24 cellular contexts compared by ENCODE assay signal in genomic region chr3:132981746-132982145, GRCh38. TPM values are rescaled to one million over a fixed set of nuclear protein-coding genes. Genes with fewer than 3 reads are reported as not detected.
DNase-seq lines count a peak whose midpoint lies in the region; ATAC-seq, FAIRE-seq and TF ChIP-seq lines count a peak whose summit lies in the region.
"Had no signal": no experiment of that assay in that cellular context is flagged by ENCODE, and none has a peak within 500 bp of the region (broad histone marks: within the 10 kb centered on the region; RNA-seq: fewer than 3 reads in every experiment).

No MANE protein-coding gene starts in this region.

- H3K27me3 ChIP-seq in GM06990 (replicated peaks; ENCODE audit: control insufficient read depth, insufficient read depth, low read length) (no peaks in the 10 kb centered on the region; the same call in none of the 2 replicates), H9 (ENCODE audit: insufficient read depth, low read length) (no peaks in the 10 kb centered on the region), H1 (replicated peaks in 1 of 4; ENCODE audit: control insufficient read depth in 3 of 4, extremely low read depth in 1 of 4, insufficient read depth in 3 of 4, low read length in 3 of 4) (no peaks in the 10 kb centered on the region), psoas muscle (ENCODE audit: insufficient read depth in 3 of 3, low read length in 2 of 3) (no peaks in the 10 kb centered on the region)
- H3K27me3 ChIP-seq: BLaER1, Peyer's patch had no signal

- no peak for ATAC-seq in psoas muscle
- ATAC-seq in HG02981 (IDR thresholded peaks at IDR 0.05; ENCODE audit: unreplicated experiment), result no peak

- H3K9me3 Mint-ChIP-seq in H9, result no peaks in the 10 kb centered on the region

- POLR2A ChIA-PET in H1 (lab: Charles Lee; ENCODE audit: partially characterized antibody), result no interaction called here

- intact Hi-C loops in psoas muscle (cut with DNase I), result loop anchor here in 1 of 2 donors (10.0 kb wide), 1 partner anchor 117 kb away; no protein-coding TSS in a partner anchor

- no peaks in the 10 kb centered on the region for H3K4me1 ChIP-seq in H9 (ENCODE audit: insufficient read depth, low read length)
- no peaks in the 10 kb centered on the region for H3K4me1 ChIP-seq in H1 (replicated peaks in 1 of 4; ENCODE audit: control insufficient read depth in 3 of 4, insufficient read depth in 4 of 4, low read length in 3 of 4)
- H3K4me1 ChIP-seq in psoas muscle, result peaks cover 28% of the 10 kb centered on the region
- H3K4me1 ChIP-seq: BLaER1, Caco-2, Peyer's patch had no signal

- H3K4me2 ChIP-seq in H9 (ENCODE audit: insufficient read depth, insufficient read length, low read length), result no peak overlapping the region
- no peak overlapping the region for H3K4me2 ChIP-seq in H1 (ENCODE audit: insufficient read depth in 1 of 2, low read depth in 2 of 2, low read length in 2 of 2)
- H3K4me2 ChIP-seq: BLaER1, KMS-11 had no signal

- peak; percentile 50 to 65 for TF ChIP-seq RAD21 in H1 (IDR thresholded peaks at IDR 0.05 in 1 of 2, conservative IDR thresholded peaks at IDR 0.05 in 1 of 2; ENCODE audit: low read depth in 2 of 2, low read length in 2 of 2)

- H4K5ac ChIP-seq in H9 (ENCODE audit: insufficient read length, low read depth, low read length) (no peak overlapping the region), H1 (ENCODE audit: insufficient read length, low read depth, low read length) (no peak overlapping the region)

- no peak overlapping the region for H2BK12ac ChIP-seq in H9 (ENCODE audit: insufficient read length, low read depth, low read length)
- H2BK12ac ChIP-seq in H1 (ENCODE audit: low read depth, low read length), result no peak overlapping the region

- no peak overlapping the region for H3K9ac ChIP-seq in H9 (ENCODE audit: extremely low read depth, insufficient read length, low read length)
- no peak overlapping the region for H3K9ac ChIP-seq in H1 (replicated peaks in 1 of 4; ENCODE audit: extremely low read depth in 1 of 4, low read depth in 3 of 4, low read length in 3 of 4)
- H3K9ac ChIP-seq: BLaER1, KMS-11 had no signal

- H2AK5ac ChIP-seq in H9 (ENCODE audit: insufficient read length, low read length) (no peak overlapping the region), H1 (ENCODE audit: low read depth, low read length) (no peak overlapping the region)

- no peaks in the 10 kb centered on the region for H4K20me1 ChIP-seq in H9 (ENCODE audit: control insufficient read depth, insufficient read depth, insufficient read length)
- H4K20me1 ChIP-seq in H1 (replicated peaks in 1 of 2; ENCODE audit: control insufficient read depth in 1 of 2, insufficient read depth in 2 of 2, low read length in 2 of 2), result no peaks in the 10 kb centered on the region
- H4K20me1 ChIP-seq: BLaER1 had no signal

- H3K23ac ChIP-seq in H9 (ENCODE audit: insufficient read length, low read depth, low read length) (no peak overlapping the region), H1 (ENCODE audit: insufficient read length) (no peak overlapping the region)

- no peak overlapping the region for H2BK20ac ChIP-seq in H9 (ENCODE audit: low read depth, low read length, poor library complexity, severe bottlenecking)
- H2BK20ac ChIP-seq in H1 (ENCODE audit: low read length), result no peak overlapping the region

- H3K4me3 ChIP-seq in GM06990 (replicated peaks; ENCODE audit: low read depth, low read length) (no peak overlapping the region), H1 (ENCODE audit: extremely low read depth in 1 of 4, insufficient read depth in 2 of 4, low read depth in 3 of 4, low read length in 4 of 4) (no peak overlapping the region), psoas muscle (no peak overlapping the region)
- H3K4me3 ChIP-seq: BLaER1, Peyer's patch had no signal

- H3K36me3 Mint-ChIP-seq in H9 (ENCODE audit: insufficient read depth in 1 of 3, low read depth in 3 of 3), result peaks cover 0 to 7% (median 0%) of the 10 kb centered on the region in 3 experiments; a peak in 1 of 7 replicates
- H3K36me3 Mint-ChIP-seq: CD4-positive, alpha-beta memory T cell had no signal

- H3K56ac ChIP-seq in H9 (ENCODE audit: insufficient read length, low read depth, low read length) (no peak overlapping the region), H1 (replicated peaks; ENCODE audit: insufficient read length, low read depth, low read length) (no peak overlapping the region)

- H3K4me1 Mint-ChIP-seq in H9, result no peaks in the 10 kb centered on the region
- H3K4me1 Mint-ChIP-seq: CD4-positive, alpha-beta memory T cell had no signal

- no peak for TF ChIP-seq EP300 in H1 (IDR thresholded peaks at IDR 0.05; ENCODE audit: borderline replicate concordance in 1 of 2, low read depth in 2 of 2, low read length in 2 of 2)

- H4K8ac ChIP-seq in H9 (replicated peaks; ENCODE audit: insufficient read length, low read depth, low read length), result no peak overlapping the region
- no peak overlapping the region for H4K8ac ChIP-seq in H1 (ENCODE audit: extremely low read depth, insufficient read depth, low read length)

- H3K4me3 Mint-ChIP-seq in H9, result no peak overlapping the region
- H3K4me3 Mint-ChIP-seq: CD4-positive, alpha-beta memory T cell; HFFc6 had no signal

- H3K27ac Mint-ChIP-seq in H9, result no peak overlapping the region
- H3K27ac Mint-ChIP-seq: CD4-positive, alpha-beta memory T cell; HFFc6 had no signal

- WGBS in H9 (ENCODE audit: extremely low coverage, insufficient read length, low lambda C conversion rate), result no CpG with 5 or more reads among the region's 1 CpG
- WGBS in H1 (ENCODE audit: extremely low coverage in 1 of 2, insufficient coverage in 1 of 2, insufficient read length in 1 of 2, insufficient replicate concordance in 2 of 2, low coverage in 1 of 2, low lambda C conversion rate in 2 of 2, missing lambda C conversion rate in 1 of 2), 2 experiments, result 82% methylated on average over 1 of the region's 1 CpG; no CpG with 5 or more reads in 1 of the 2 experiments
- WGBS in psoas muscle, 3 donors, result 60 to 90% (median 73%) methylated on average over 1 of the region's 1 CpG

- no peak overlapping the region for H3T11ph ChIP-seq in H9 (ENCODE audit: low read length)

- H3K23me2 ChIP-seq in H9 (ENCODE audit: insufficient read length, low read depth, low read length, poor library complexity, severe bottlenecking) (no peaks in the 10 kb centered on the region), H1 (ENCODE audit: low read depth, low read length) (no peaks in the 10 kb centered on the region)

- H3K18ac ChIP-seq in H9 (ENCODE audit: insufficient read length, low read depth, low read length), result no peak overlapping the region
- H3K18ac ChIP-seq in H1 (ENCODE audit: extremely low read depth, low read length), result no peak overlapping the region

- no peak overlapping the region for H3K27ac ChIP-seq in H9 (ENCODE audit: insufficient read length, low read depth, low read length)
- no peak overlapping the region for H3K27ac ChIP-seq in H1 (ENCODE audit: low read depth, low read length)
- peak overlapping the region; percentile 79 for H3K27ac ChIP-seq in psoas muscle
- H3K27ac ChIP-seq: BLaER1, KMS-11, Peyer's patch had no signal

- TF ChIP-seq POLR2A in H1 (IDR thresholded peaks at IDR 0.05; ENCODE audit: control extremely low read depth in 1 of 2, low read depth in 2 of 2, low read length in 2 of 2), result no peak

- H2AFZ ChIP-seq in H9 (ENCODE audit: low read length) (no peak overlapping the region), H1 (ENCODE audit: low read length) (peak overlapping the region; percentile 71)

- H3K4ac ChIP-seq in H9 (ENCODE audit: low read depth, low read length), result no peak overlapping the region
- H3K4ac ChIP-seq in H1 (replicated peaks; ENCODE audit: insufficient read length, low read depth, low read length), result no peak overlapping the region

- H3K79me2 ChIP-seq in H9 (ENCODE audit: insufficient read depth, low read length), result no peaks in the 10 kb centered on the region
- H3K79me2 ChIP-seq in H1 (ENCODE audit: control insufficient read depth in 1 of 2, insufficient read depth in 2 of 2, low read length in 2 of 2), result no peaks in the 10 kb centered on the region

- no peak for FAIRE-seq in H1 (lab: Jason Lieb, UNC)
- no peak for FAIRE-seq in frontal cortex (lab: Jason Lieb, UNC)
- FAIRE-seq: G401.6, H54, HTR-8/SVneo had no signal

- TF ChIP-seq CTCF in GM06990 (IDR thresholded peaks at IDR 0.05; ENCODE audit: insufficient read depth, low read length, poor library complexity, severe bottlenecking) (peak; percentile 1), H9 (conservative IDR thresholded peaks at IDR 0.05) (peak; percentile 47), H1 (IDR thresholded peaks at IDR 0.05; ENCODE audit: control extremely low read depth in 1 of 3, insufficient read depth in 1 of 3, low read depth in 1 of 3, low read length in 3 of 3) (peak in 2 of 3 experiments; percentile 20 to 52; a peak in 2 of 4 replicates), psoas muscle (IDR thresholded peaks at IDR 0.05) (no peak), GM20000 (IDR thresholded peaks at IDR 0.05; ENCODE audit: extremely low read depth, missing control alignments) (no peak)

- no peaks in the 10 kb centered on the region; the same call in 1 of the 2 replicates for H3K27me3 Mint-ChIP-seq in H9 (ENCODE audit: low read depth)
- H3K27me3 Mint-ChIP-seq: CD4-positive, alpha-beta memory T cell had no signal

- no peak overlapping the region for H4K91ac ChIP-seq in H9 (ENCODE audit: insufficient read length, low read depth, low read length)
- H4K91ac ChIP-seq in H1 (replicated peaks; ENCODE audit: insufficient read length, low read length), result no peak overlapping the region

- H3K14ac ChIP-seq in H9 (ENCODE audit: insufficient read depth, low read length) (no peak overlapping the region), H1 (ENCODE audit: insufficient read length) (no peak overlapping the region)

- H2BK15ac ChIP-seq in H9 (ENCODE audit: low read depth, low read length) (no peak overlapping the region), H1 (ENCODE audit: low read length) (no peak overlapping the region)

- H2BK120ac ChIP-seq in H9 (ENCODE audit: low read depth, low read length, poor library complexity, severe bottlenecking) (no peak overlapping the region), H1 (replicated peaks; ENCODE audit: low read depth, low read length) (no peak overlapping the region)

- H3K79me1 ChIP-seq in H9 (ENCODE audit: insufficient read depth, low read depth, low read length, poor library complexity, severe bottlenecking), result no peaks in the 10 kb centered on the region
- no peaks in the 10 kb centered on the region for H3K79me1 ChIP-seq in H1 (ENCODE audit: low read depth, low read length)

- H3K36me3 ChIP-seq in GM06990 (ENCODE audit: control insufficient read depth, insufficient read depth, low read length) (no peaks in the 10 kb centered on the region), H1 (ENCODE audit: control insufficient read depth in 2 of 4, insufficient read depth in 4 of 4, low read length in 3 of 4) (no peaks in the 10 kb centered on the region), psoas muscle (ENCODE audit: insufficient read depth in 1 of 2, low read depth in 1 of 2) (no peaks in the 10 kb centered on the region)
- H3K36me3 ChIP-seq: BLaER1, Peyer's patch had no signal

- no peak overlapping the region for H2BK5ac ChIP-seq in H9 (ENCODE audit: insufficient read length, low read length)
- no peak overlapping the region for H2BK5ac ChIP-seq in H1 (ENCODE audit: low read depth, low read length)

- DNase-seq in GM06990 (ENCODE audit: extremely low read depth, insufficient read length), result no peak
- DNase-seq in H9, result peak; percentile 23
- no peak for DNase-seq in H1 (ENCODE audit: low read depth in 1 of 2, low spot score in 2 of 2)
- no peak for DNase-seq in psoas muscle
- DNase-seq in frontal cortex (ENCODE audit: low spot score in 2 of 2), result no peak
- DNase-seq in activated effector memory CD4-positive, alpha-beta T cell treated with Interleukin-2 at 50 U/mL for 16 hours, result no peak
- DNase-seq in GM20000 (ENCODE audit: low spot score), result no peak
- DNase-seq: Caco-2; CD4-positive, alpha-beta memory T cell; HFFc6; IMR-90; NCI-H1092 treated with DMSO at 0.1 percent for 48 hours; NCI-H1436 treated with DMSO at 0.1 percent for 48 hours; NCI-H1930; NCI-H2227 treated with DMSO at 0.1 percent for 48 hours; NCI-H510A; NK-92 treated with Interleukin-12 subunit alpha and Interleukin-12 subunit beta, amount 100 ng/mL, for 24 hours; Peyer's patch had no signal

- CTCF ChIA-PET in H1 (lab: Charles Lee; ENCODE audit: partially characterized antibody), result interaction anchor here (0.8 to 1.6 kb wide), 8 partner anchors 25 to 405 kb away, joined by 3 to 8 read pairs (median 4); no protein-coding TSS in a partner anchor

- H3K9me3 ChIP-seq in H9 (ENCODE audit: control insufficient read depth, low read depth, low read length) (no peaks in the 10 kb centered on the region), H1 (ENCODE audit: insufficient read depth in 2 of 2, low read depth in 1 of 2, low read length in 1 of 2) (no peaks in the 10 kb centered on the region), psoas muscle (no peaks in the 10 kb centered on the region)
- H3K9me3 ChIP-seq: BLaER1, Caco-2, Peyer's patch had no signal

RNA-seq across cellular contexts. Expression of gene TMEM108, which starts 56.4 kb away (rescaled TPM):
- 3.5 and 5.0 TPM in 2 replicates for total RNA-seq in H9 (2021)
- 12.9 and 14.3 TPM in 2 replicates for total RNA-seq in H1 (2021; fragmentation: NEBNext Ultra II Directional; extraction: Animal tissue kit (Norgen Biotek cat#: 25700))
- polyA plus RNA-seq in H1 (2011; rRNA removed), result 16.2 and 30.2 TPM in 2 replicates
- 9.6 TPM for polyA plus RNA-seq in H1 (2011; cell fraction: cytosol; rRNA removed)
- polyA plus RNA-seq in H1 (2011; cell fraction: nucleus; rRNA removed), result 17.5 TPM
- 9.2 to 13.0 TPM (median 10.9 TPM) in 4 replicates for polyA plus RNA-seq in H1 (2012, experiment 1 of 2)
- polyA plus RNA-seq in H1 (2012, experiment 2 of 2), result 7.9 TPM
- polyA plus RNA-seq in H1 (2013, experiment 1 of 2), result 16.6 TPM
- 19.8 TPM for polyA plus RNA-seq in H1 (2013, experiment 2 of 2)
- polyA minus RNA-seq in H1 (2011; rRNA and poly(A)+ RNA removed), result 4.6 and 9.6 TPM in 2 replicates
- 7.9 TPM for polyA minus RNA-seq in H1 (2011; cell fraction: cytosol; rRNA and poly(A)+ RNA removed)
- polyA minus RNA-seq in H1 (2011; cell fraction: nucleus; rRNA and poly(A)+ RNA removed), result 10.3 TPM
- total RNA-seq in psoas muscle, result 10 to 100 TPM in 1 of 4 donors, 1 to 10 TPM in 3; 5.2 to 10.5 (median 7.5) TPM
- polyA plus RNA-seq in psoas muscle, result 1 to 10 TPM; 2.4 to 8.1 (median 4.5) TPM
- total RNA-seq in frontal cortex, result 18.3 TPM
- total RNA-seq: Caco-2; CD4-positive, alpha-beta memory T cell; HFFc6 had no signal
- polyA plus RNA-seq: CD4-positive, alpha-beta memory T cell had no signal

Comparison
In these comparisons a context has a peak if more than half of its experiments do, and no peak if none do; other contexts are left out.
1. CTCF ChIP-seq: peak in GM06990 (single experiment), H9 (single experiment) and H1 (2 of 3); none in psoas muscle (single experiment) and GM20000 (single experiment).